ENCODE assay signal across 16 cellular contexts in the genomic region with DNA sequence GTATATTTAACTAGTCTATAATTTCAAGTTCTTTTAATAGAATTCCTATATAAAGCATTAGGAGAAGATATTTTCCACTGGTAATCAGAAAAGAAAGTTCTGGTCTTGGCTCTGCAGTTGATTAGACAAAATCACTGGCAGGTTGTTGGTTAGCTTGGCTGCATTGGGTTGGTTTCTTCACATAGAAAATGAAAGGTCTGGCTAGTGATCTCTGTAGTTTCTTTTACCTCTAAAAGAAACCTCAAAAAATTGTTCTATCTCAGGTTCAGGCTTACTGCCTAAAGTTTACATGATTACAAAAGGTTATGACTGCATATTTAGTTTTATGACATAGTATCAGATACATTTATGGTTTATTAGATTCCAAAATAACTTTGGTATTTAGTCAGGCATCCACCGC.
DNase-seq lines count a peak whose midpoint lies in the region; ATAC-seq and TF ChIP-seq lines count a peak whose summit lies in the region.
"Had no signal": no experiment of that assay in that cellular context is flagged by ENCODE, and none has a peak within 500 bp of the region (broad histone marks: within the 10 kb centered on the region; RNA-seq: fewer than 3 reads in every experiment).

No MANE protein-coding gene starts in this region.

- peak; percentile 10 to 54 for ATAC-seq in activated CD4-positive, CD25-positive, alpha-beta regulatory T cell treated with anti-CD3 and anti-CD28 coated beads, Interleukin-2, amount 50 U/mL, for 24 hours
- ATAC-seq in GM21786 (IDR thresholded peaks at IDR 0.05; ENCODE audit: unreplicated experiment), result peak; percentile 67
- ATAC-seq in HG03354 (IDR thresholded peaks at IDR 0.05; ENCODE audit: poor library complexity, severe bottlenecking, unreplicated experiment), result peak; percentile 64
- ATAC-seq: stimulated activated memory B cell treated with anti-CD40 and anti-IgM and Interleukin-4, amounts not matched to agents 10 μg/mL and 1 μg/mL and 100 μg/mL, for 72 hours had no signal

- no peak overlapping the region for H3K23ac ChIP-seq in mesenchymal stem cell (ENCODE audit: low read length in 2 of 2)

- no peak overlapping the region for H3K18ac ChIP-seq in mesenchymal stem cell (ENCODE audit: low read depth in 1 of 2, low read length in 2 of 2)

- intact Hi-C loops in A673 (cut with micrococcal nuclease; ENCODE audit: unreplicated experiment), result no loop called here

- H4K8ac ChIP-seq in mesenchymal stem cell (ENCODE audit: low read length), result no peak overlapping the region

- no peak for DNase-seq in activated CD4-positive, CD25-positive, alpha-beta regulatory T cell (lab: John Stamatoyannopoulos, UW)
- DNase-seq in mesenchymal stem cell (no peak), H7 (no peak), anterior cingulate cortex (lab: John Stamatoyannopoulos, UW) (no peak), A673 (ENCODE audit: low spot score) (no peak)
- DNase-seq: activated CD4-positive, alpha-beta T cell treated with anti-CD3 and anti-CD28 coated beads for 1 hour; activated naive CD4-positive, alpha-beta T cell treated with Interleukin-2 at 50 U/mL for 16 hours; foreskin keratinocyte; NCI-H1417; NCI-H82; stimulated activated CD4-positive, alpha-beta T cell treated with anti-CD3 and anti-CD28 coated beads, Interleukin-15, amount 100 ng/mL, for 24 hours had no signal

- H3K4me1 ChIP-seq in mesenchymal stem cell (ENCODE audit: control insufficient read depth, insufficient read depth, low read depth, low read length) (no peaks in the 10 kb centered on the region), A673 (ENCODE audit: insufficient read depth, low read length, poor library complexity, severe bottlenecking) (no peaks in the 10 kb centered on the region)

- no peak for TF ChIP-seq CTCF in A673 (conservative IDR thresholded peaks at IDR 0.05; ENCODE audit: low read depth, low read length)

- H3K27me3 ChIP-seq in mesenchymal stem cell (ENCODE audit: control insufficient read depth in 1 of 2, insufficient read depth in 1 of 2, low read length in 2 of 2), result no peaks in the 10 kb centered on the region
- no peaks in the 10 kb centered on the region; the same call in 1 of the 2 replicates for H3K27me3 ChIP-seq in H7 (ENCODE audit: control insufficient read depth, insufficient read depth, low read length)
- no peaks in the 10 kb centered on the region for H3K27me3 ChIP-seq in A673 (replicated peaks; ENCODE audit: insufficient read depth, low read depth, low read length, poor library complexity)
- H3K27me3 ChIP-seq: foreskin keratinocyte had no signal

- H2AK5ac ChIP-seq in mesenchymal stem cell (ENCODE audit: low read length, severe bottlenecking), result no peak overlapping the region

- H3K9ac ChIP-seq in mesenchymal stem cell (ENCODE audit: low read length), result no peak overlapping the region

- H2BK15ac ChIP-seq in mesenchymal stem cell (ENCODE audit: low read depth, poor library complexity, severe bottlenecking), result no peak overlapping the region

- H4K91ac ChIP-seq in mesenchymal stem cell (ENCODE audit: low read length), result no peak overlapping the region

- H2BK120ac ChIP-seq in mesenchymal stem cell (ENCODE audit: low read depth, low read length), result no peak overlapping the region

- CTCF ChIA-PET in A673 (lab: Charles Lee), result no interaction called here

- H3K4ac ChIP-seq in mesenchymal stem cell (ENCODE audit: low read depth in 1 of 2, low read length in 2 of 2), result no peak overlapping the region

- no peak overlapping the region for H3K4me3 ChIP-seq in mesenchymal stem cell (ENCODE audit: insufficient read depth in 1 of 2, low read depth in 1 of 2, low read length in 2 of 2)
- no peak overlapping the region for H3K4me3 ChIP-seq in H7 (ENCODE audit: insufficient read depth, low read depth, low read length)
- no peak overlapping the region for H3K4me3 ChIP-seq in A673 (ENCODE audit: low read depth, low read length, poor library complexity, severe bottlenecking)

- H2AFZ ChIP-seq in mesenchymal stem cell (ENCODE audit: low read depth, low read length), result no peak overlapping the region

- H3K79me1 ChIP-seq in mesenchymal stem cell (replicated peaks; ENCODE audit: low read length, poor library complexity, severe bottlenecking), result no peaks in the 10 kb centered on the region

- peak overlapping the region; percentile 51 for H2BK5ac ChIP-seq in mesenchymal stem cell (ENCODE audit: low read depth, low read length, poor library complexity, severe bottlenecking)

- no TSS peak for BruUV-seq in A673 (replicated peaks; lab: Mats Ljungman, UMichigan)

- WGBS in mesenchymal stem cell, result no CpG with 5 or more reads among the region's 1 CpG

- H3K9me3 ChIP-seq in mesenchymal stem cell (ENCODE audit: control insufficient read depth, low read length) (no peaks in the 10 kb centered on the region), A673 (ENCODE audit: low read depth, low read length, poor library complexity, severe bottlenecking) (no peaks in the 10 kb centered on the region)

- H3K27ac ChIP-seq in mesenchymal stem cell (ENCODE audit: low read length, poor library complexity, severe bottlenecking), result peak overlapping the region; percentile 18
- no peak overlapping the region for H3K27ac ChIP-seq in A673 (ENCODE audit: low read depth, low read length, poor library complexity, severe bottlenecking)
- H3K27ac ChIP-seq: 22Rv1 had no signal

- no peak overlapping the region for H3K14ac ChIP-seq in mesenchymal stem cell (ENCODE audit: low read length in 2 of 2)

- no peak overlapping the region for H2BK12ac ChIP-seq in mesenchymal stem cell (ENCODE audit: low read length in 2 of 2)

- no peak overlapping the region for H3K4me2 ChIP-seq in mesenchymal stem cell (ENCODE audit: low read length, poor library complexity, severe bottlenecking)

- peaks cover 0 to 12% of the 10 kb centered on the region in 2 experiments for H3K36me3 ChIP-seq in mesenchymal stem cell (ENCODE audit: control insufficient read depth in 1 of 2, insufficient read depth in 2 of 2, low read depth in 1 of 2, low read length in 2 of 2)
- no peaks in the 10 kb centered on the region for H3K36me3 ChIP-seq in H7 (replicated peaks; ENCODE audit: control insufficient read depth, insufficient read depth, low read length)
- H3K36me3 ChIP-seq in A673 (ENCODE audit: insufficient read depth, low read length, poor library complexity, severe bottlenecking), result no peaks in the 10 kb centered on the region

- POLR2A ChIA-PET in A673 (lab: Charles Lee; ENCODE audit: low non-redundant PET), result no interaction called here
